Comparison of ENCODE assay signal across 23 cellular contexts in the genomic region with DNA sequence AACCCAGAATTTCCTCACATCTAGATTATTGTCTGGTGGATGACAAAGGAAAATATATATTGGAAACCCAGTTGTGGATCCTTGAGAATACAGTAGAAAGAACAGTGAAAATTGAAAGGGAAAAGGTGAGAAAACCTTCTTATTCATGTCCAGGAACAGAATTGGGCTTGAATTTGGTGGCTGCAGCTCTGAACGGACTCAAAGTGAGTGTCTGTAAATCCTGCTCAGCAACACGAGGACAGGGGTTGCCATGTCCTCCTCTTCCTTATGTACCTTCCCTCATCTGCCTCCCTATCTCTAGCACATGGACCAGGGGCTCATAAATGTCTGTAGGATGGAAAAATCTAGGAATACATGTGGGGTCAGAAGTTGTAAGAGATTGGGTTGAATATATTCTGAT.
"Had no signal": no experiment of that assay in that cellular context is flagged by ENCODE, and none has a peak within 500 bp of the region (broad histone marks: within the 10 kb centered on the region; RNA-seq: fewer than 3 reads in every experiment).

No MANE protein-coding gene starts in this region.

- H3K27me3 Mint-ChIP-seq: stimulated activated naive CD8-positive, alpha-beta T cell treated with anti-CD3 and anti-CD28 coated beads, Interleukin-15, Interleukin-2, amounts not matched to agents 100 ng/mL and 50 ng/mL, for 24 hours had no signal

- H3K27ac Mint-ChIP-seq: endodermal cell; natural killer cell treated with Interleukin-12 subunit alpha and Interleukin-12 subunit beta and Interleukin-15 and Interleukin-18, amount 100 ng/mL, for 72 hours; neural progenitor cell had no signal

- H3K27ac ChIP-seq: coronary artery, heart right ventricle, neural progenitor cell, ovary, tibial artery, uterus had no signal

- H3K4me3 ChIP-seq: coronary artery, heart right ventricle, mucosa of descending colon, neural progenitor cell, ovary, tibial artery, upper lobe of left lung, uterus had no signal

- H3K36me3 ChIP-seq: heart right ventricle, neural progenitor cell, ovary, tibial artery, upper lobe of left lung, uterus had no signal

- H3K4me1 ChIP-seq: neural progenitor cell, tibial artery, uterus had no signal

- DNase-seq: effector CD4-positive, alpha-beta T cell; endodermal cell; erythroblast; foreskin melanocyte; heart right ventricle; hypothalamus; kidney glomerular epithelial cell; mammary epithelial cell; mucosa of descending colon; nucleus accumbens; ovary; right cardiac atrium; small intestine; stimulated activated CD4-positive, alpha-beta T cell treated with anti-CD3 and anti-CD28 coated beads, Interleukin-2, amount 100 ng/mL, for 48 hours; tibial artery; upper lobe of left lung; uterus had no signal

- H3K9me3 ChIP-seq: heart right ventricle, mucosa of descending colon, ovary, tibial artery, upper lobe of left lung, uterus had no signal

- H3K4me2 ChIP-seq: neural progenitor cell had no signal

- H3K27me3 ChIP-seq: neural progenitor cell, ovary, tibial artery, upper lobe of left lung, uterus had no signal

- H3K9me3 Mint-ChIP-seq: natural killer cell treated with Interleukin-12 subunit alpha and Interleukin-12 subunit beta and Interleukin-15 and Interleukin-18, amount 100 ng/mL, for 72 hours; neural progenitor cell; stimulated activated naive CD8-positive, alpha-beta T cell treated with anti-CD3 and anti-CD28 coated beads, Interleukin-15, Interleukin-2, amounts not matched to agents 100 ng/mL and 50 ng/mL, for 24 hours had no signal

- H3K9ac ChIP-seq: neural progenitor cell had no signal

- H3K4me1 Mint-ChIP-seq: endodermal cell, neural progenitor cell had no signal

- ATAC-seq: heart right ventricle; mucosa of descending colon; natural killer cell treated with Interleukin-12 subunit alpha and Interleukin-12 subunit beta and Interleukin-15 and Interleukin-18, amount 100 ng/mL, for 72 hours; right cardiac atrium had no signal

- H2AFZ ChIP-seq: neural progenitor cell had no signal

- FAIRE-seq: endothelial cell of umbilical vein, islet of Langerhans, small intestine had no signal

- H3K4me3 Mint-ChIP-seq: endodermal cell; natural killer cell treated with Interleukin-12 subunit alpha and Interleukin-12 subunit beta and Interleukin-15 and Interleukin-18, amount 100 ng/mL, for 72 hours; neural progenitor cell; stimulated activated naive CD8-positive, alpha-beta T cell treated with anti-CD3 and anti-CD28 coated beads, Interleukin-15, Interleukin-2, amounts not matched to agents 100 ng/mL and 50 ng/mL, for 24 hours had no signal

- H3K36me3 Mint-ChIP-seq: natural killer cell treated with Interleukin-12 subunit alpha and Interleukin-12 subunit beta and Interleukin-15 and Interleukin-18, amount 100 ng/mL, for 72 hours; neural progenitor cell had no signal
